13 cellular contexts compared by ENCODE assay signal in the genomic region with DNA sequence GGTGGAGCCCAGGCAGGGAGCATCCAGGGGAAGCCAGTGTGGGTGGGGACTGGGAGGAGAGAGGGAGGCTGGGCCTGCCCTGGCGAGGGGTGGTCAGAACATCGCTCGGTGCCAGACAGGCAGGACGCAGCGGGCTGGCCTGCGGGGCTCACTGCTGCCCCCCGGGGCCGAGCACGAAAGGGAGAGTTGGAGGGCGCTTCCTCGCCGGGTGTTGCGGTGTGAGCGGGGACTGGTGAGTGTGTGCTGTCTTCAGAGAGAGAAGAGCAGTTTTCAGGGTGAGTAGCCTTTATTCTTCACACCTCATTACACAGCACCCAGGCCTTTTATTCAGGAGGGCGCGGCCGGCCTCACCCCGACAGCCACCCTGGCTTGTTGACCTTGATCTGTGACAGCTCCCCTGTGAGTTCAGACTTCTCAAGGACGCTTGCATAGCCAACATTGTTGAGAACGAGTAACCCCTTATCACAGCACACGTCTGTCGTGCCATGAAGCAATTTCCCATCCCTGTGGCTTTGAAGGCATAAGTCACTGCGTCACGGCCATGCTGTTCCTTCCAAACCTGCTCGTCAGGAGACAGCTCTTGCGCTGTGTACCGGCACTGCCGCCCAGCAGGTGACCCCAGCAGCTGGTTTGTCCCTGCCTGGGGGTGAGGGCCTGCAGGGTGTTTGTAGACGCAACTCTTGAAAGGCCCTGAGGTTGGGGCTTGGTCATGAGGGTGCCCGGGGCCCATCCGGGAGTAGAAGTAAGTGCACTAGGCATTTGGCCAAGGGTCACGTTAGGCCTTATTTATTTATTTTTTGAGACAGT. TPM values are rescaled to one million over a fixed set of nuclear protein-coding genes. Genes with fewer than 3 reads are reported as not detected.
DNase-seq lines count a peak whose midpoint lies in the region; ATAC-seq and TF ChIP-seq lines count a peak whose summit lies in the region.
"Had no signal": no experiment of that assay in that cellular context is flagged by ENCODE, and none has a peak within 500 bp of the region (broad histone marks: within the 10 kb centered on the region; RNA-seq: fewer than 3 reads in every experiment).

No MANE protein-coding gene starts in this region.

- no peak for TF ChIP-seq CTCF in lower leg skin (IDR thresholded peaks at IDR 0.05)

- no peak overlapping the region for H2AFZ ChIP-seq in trophoblast cell (ENCODE audit: insufficient read depth, low read length, poor library complexity)
- H2AFZ ChIP-seq: PC-9 had no signal

- DNase-seq in Daoy (ENCODE audit: low read depth) (peak; percentile 78), OCI-M1 (lab: John Stamatoyannopoulos, UW) (peak; percentile 5), right cardiac atrium (peak in 2 of 3 donors; percentile 34 to 43), trophoblast cell (peak; percentile 99), NCI-H2171 treated with DMSO at 0.1 percent for 48 hours (lab: John Stamatoyannopoulos, UW) (no peak), OCI-M2 (lab: John Stamatoyannopoulos, UW; ENCODE audit: unreplicated experiment) (no peak), lower leg skin (ENCODE audit: low spot score in 2 of 2) (no peak)
- DNase-seq: activated CD8-positive, alpha-beta memory T cell treated with anti-CD3 and anti-CD28 coated beads, Interleukin-2, amount 50 U/mL, for 4 hours; CD8-positive, alpha-beta memory T cell; NCI-H2171; PC-9 had no signal

- intact Hi-C loops in right cardiac atrium (cut with DNase I) = no loop called here
- intact Hi-C loops in lower leg skin (cut with DNase I; ENCODE audit: low total_unique reads) = no loop called here

- no peak overlapping the region for H2AK5ac ChIP-seq in trophoblast cell (ENCODE audit: low read length)

- H3K9ac ChIP-seq in trophoblast cell (ENCODE audit: low read length) = no peak overlapping the region

- no peak overlapping the region for H3K4ac ChIP-seq in trophoblast cell (ENCODE audit: low read depth, low read length)

- no peak overlapping the region for H4K12ac ChIP-seq in trophoblast cell (ENCODE audit: low read depth, low read length)

- H2BK12ac ChIP-seq in trophoblast cell (ENCODE audit: low read length) = peak overlapping the region; percentile 28

- no peak overlapping the region for H3K4me3 ChIP-seq in right cardiac atrium (ENCODE audit: low read length)
- H3K4me3 ChIP-seq in trophoblast cell (ENCODE audit: low read depth, low read length) = no peak overlapping the region
- no peak overlapping the region for H3K4me3 ChIP-seq in lower leg skin (ENCODE audit: low read depth, poor library complexity, severe bottlenecking)
- H3K4me3 ChIP-seq: heart right ventricle, PC-9 had no signal

- no peak overlapping the region for H3K23ac ChIP-seq in trophoblast cell (ENCODE audit: low read length)

- H3K14ac ChIP-seq in trophoblast cell (ENCODE audit: low read length) = peak overlapping the region; percentile 11

- H3K79me1 ChIP-seq in trophoblast cell (ENCODE audit: low read length) = peaks cover 20% of the 10 kb centered on the region

- H2BK5ac ChIP-seq in trophoblast cell (ENCODE audit: low read depth, low read length, poor library complexity) = peak overlapping the region; percentile 67

- H3K4me2 ChIP-seq in trophoblast cell (ENCODE audit: low read length) = no peak overlapping the region
- H3K4me2 ChIP-seq: PC-9 had no signal

- peak overlapping the region; percentile 54 for H2BK120ac ChIP-seq in trophoblast cell (ENCODE audit: insufficient read depth, low read length, poor library complexity)

- no peaks in the 10 kb centered on the region for H3K9me3 ChIP-seq in right cardiac atrium (ENCODE audit: control insufficient read depth, low read length)
- H3K9me3 ChIP-seq in trophoblast cell (ENCODE audit: insufficient read depth, low read depth, low read length) = peaks cover 7% of the 10 kb centered on the region
- H3K9me3 ChIP-seq: heart right ventricle had no signal

- H3K27ac ChIP-seq in right cardiac atrium (ENCODE audit: low read length) (no peak overlapping the region), trophoblast cell (ENCODE audit: low read depth, low read length) (peak overlapping the region; percentile 24)
- H3K27ac ChIP-seq: PC-9 had no signal

- peak overlapping the region; percentile 69 for H4K91ac ChIP-seq in trophoblast cell (ENCODE audit: low read depth, low read length)

- no peaks in the 10 kb centered on the region for H3K79me2 ChIP-seq in trophoblast cell (ENCODE audit: control insufficient read depth, insufficient read depth, low read length, poor library complexity)

- TF ChIP-seq POLR2A in GM18505 (IDR thresholded peaks at IDR 0.05; ENCODE audit: borderline replicate concordance, extremely low read depth, insufficient read depth, insufficient read length) (no peak), lower leg skin (IDR thresholded peaks at IDR 0.05) (no peak)

- H3K4me1 ChIP-seq in right cardiac atrium (ENCODE audit: control insufficient read depth, insufficient read depth, low read length) = no peaks in the 10 kb centered on the region
- H3K4me1 ChIP-seq in trophoblast cell (ENCODE audit: control insufficient read depth in 1 of 2, insufficient read depth in 2 of 2, low read length in 2 of 2) = peaks cover 1 to 4% of the 10 kb centered on the region in 2 experiments
- H3K4me1 ChIP-seq: heart right ventricle had no signal

- H3K36me3 ChIP-seq in trophoblast cell (ENCODE audit: control insufficient read depth in 1 of 2, insufficient read depth in 2 of 2, low read length in 2 of 2) = peaks cover 24 to 26% of the 10 kb centered on the region in 2 experiments
- H3K36me3 ChIP-seq: heart right ventricle had no signal

- H3K18ac ChIP-seq in trophoblast cell (ENCODE audit: low read length) = peak overlapping the region; percentile 7

- H3K27me3 ChIP-seq in right cardiac atrium (ENCODE audit: control insufficient read depth, insufficient read depth) (no peaks in the 10 kb centered on the region), trophoblast cell (ENCODE audit: insufficient read depth, low read length) (no peaks in the 10 kb centered on the region)

- peak in 1 of 2 donors; percentile 26 for ATAC-seq in right cardiac atrium
- no peak for ATAC-seq in GM18505 (IDR thresholded peaks at IDR 0.05; ENCODE audit: unreplicated experiment)

- WGBS in right cardiac atrium = 59% methylated on average over 32 of the region's 32 CpGs
- no CpG with 5 or more reads among the region's 32 CpGs for WGBS in trophoblast cell (ENCODE audit: extremely low coverage, insufficient coverage, insufficient read length)
- 82 to 85% methylated on average over 32 of the region's 32 CpGs for WGBS in lower leg skin, 2 donors

- peak overlapping the region; percentile 49 for H4K8ac ChIP-seq in trophoblast cell (ENCODE audit: low read depth, low read length)

RNA-seq across cellular contexts. Expression of gene PRKCZ, which starts 54.6 kb away (rescaled TPM):
- total RNA-seq in Daoy (2014; rRNA removed; shearing (Covaris generic)) = 14.3 and 18.1 TPM in 2 replicates
- total RNA-seq in right cardiac atrium (10 to 100 TPM; 15.1 to 28.1 (median 22.3) TPM), lower leg skin (10 to 100 TPM; 25.9 to 32.2 (median 26.8) TPM)
- 21.2 TPM for polyA plus RNA-seq in right cardiac atrium
- polyA plus RNA-seq in trophoblast cell (2013) = 232 and 240 TPM in 2 replicates

Comparison
In these comparisons a context has a peak if more than half of its experiments do, and no peak if none do; other contexts are left out.
1. DNase-seq: peak in Daoy (single experiment), OCI-M1 (single experiment), right cardiac atrium (2 of 3) and trophoblast cell (2 of 2); none in NCI-H2171 treated with DMSO at 0.1 percent for 48 hours (single experiment), OCI-M2 (single experiment) and lower leg skin (0 of 2).